ENCODE assay signal across 16 cellular contexts in the genomic region with DNA sequence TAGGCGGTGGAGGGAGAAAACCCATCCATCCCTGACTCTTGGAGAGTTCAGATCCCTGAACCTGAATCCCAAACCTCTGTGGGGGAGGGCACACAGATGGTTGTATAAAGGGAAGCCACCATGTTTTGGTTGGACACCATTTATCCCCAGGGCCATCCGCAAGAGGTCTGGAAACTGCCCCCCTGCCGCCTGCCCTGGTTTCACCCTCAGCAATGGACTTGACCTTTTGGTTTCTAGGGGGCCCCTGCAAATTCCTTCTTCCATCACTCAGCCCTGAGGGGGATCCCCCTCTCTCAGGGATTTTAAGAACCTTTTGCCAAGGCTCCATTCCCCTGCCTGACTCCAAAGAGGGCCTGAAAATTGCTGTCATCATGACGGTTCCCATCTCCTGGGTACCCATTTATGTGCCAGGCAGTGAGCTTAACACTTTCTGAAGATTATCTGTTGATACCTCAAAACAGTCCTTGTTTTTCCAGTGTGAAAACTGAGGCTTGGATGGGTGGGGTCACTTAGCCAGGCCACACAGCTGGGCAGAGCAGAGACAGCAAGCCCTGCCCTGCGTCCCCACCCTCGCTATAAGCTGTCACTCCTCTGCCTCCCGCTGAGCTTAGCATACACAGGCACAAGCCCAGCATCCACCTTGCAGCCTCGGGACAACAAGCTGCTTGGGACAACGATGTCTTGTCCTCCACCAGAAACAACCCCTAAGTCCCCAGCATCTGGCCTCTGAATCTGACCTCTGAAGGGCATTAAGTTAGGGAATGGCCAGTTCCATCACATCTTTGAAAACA. TPM values are rescaled to one million over a fixed set of nuclear protein-coding genes. Genes with fewer than 3 reads are reported as not detected.
DNase-seq lines count a peak whose midpoint lies in the region; ATAC-seq and TF ChIP-seq lines count a peak whose summit lies in the region.
"Had no signal": no experiment of that assay in that cellular context is flagged by ENCODE, and none has a peak within 500 bp of the region (broad histone marks: within the 10 kb centered on the region; RNA-seq: fewer than 3 reads in every experiment).

No MANE protein-coding gene starts in this region.

- H3K9me3 Mint-ChIP-seq in WTC11, result no peaks in the 10 kb centered on the region

- H3K36me3 Mint-ChIP-seq in WTC11, result no peaks in the 10 kb centered on the region

- no peaks in the 10 kb centered on the region for H3K27me3 ChIP-seq in esophagus (ENCODE audit: control insufficient read depth in 1 of 2, insufficient read depth in 2 of 2, low read length in 2 of 2)
- H3K27me3 ChIP-seq in left ventricle myocardium inferior (ENCODE audit: low read depth), result no peaks in the 10 kb centered on the region

- POLR2A ChIA-PET in WTC11 (lab: Charles Lee), result no interaction called here

- no peaks in the 10 kb centered on the region for H3K27me3 Mint-ChIP-seq in WTC11 (ENCODE audit: low read depth)

- DNase-seq in NCI-H748 (lab: John Stamatoyannopoulos, UW; ENCODE audit: unreplicated experiment), result peak; percentile 47
- no peak for DNase-seq in NCI-H748 treated with DMSO at 0.1 percent for 48 hours (lab: John Stamatoyannopoulos, UW)
- peak; percentile 66 for DNase-seq in NCI-H146 (lab: John Stamatoyannopoulos, UW)
- DNase-seq in sciatic nerve (ENCODE audit: low spot score), result no peak
- no peak for DNase-seq in WTC11 (ENCODE audit: low spot score)
- DNase-seq in left ventricle myocardium inferior, result no peak
- DNase-seq: C1 segment of cervical spinal cord, DMS 273 treated with DMSO at 0.1 percent for 48 hours, NCI-H1694 treated with DMSO at 0.1 percent for 48 hours had no signal

- H3K4me3 ChIP-seq in esophagus (ENCODE audit: low read depth in 1 of 2, low read length in 2 of 2) (no peak overlapping the region), left ventricle myocardium inferior (no peak overlapping the region)

- TF ChIP-seq CTCF in WTC11 (IDR thresholded peaks at IDR 0.05), result no peak
- TF ChIP-seq CTCF in left ventricle myocardium inferior (IDR thresholded peaks at IDR 0.05; ENCODE audit: borderline replicate concordance), result no peak

- WGBS in esophagus, 2 donors, result 66 to 69% methylated on average over 9 of the region's 9 CpGs

- intact Hi-C loops in sciatic nerve (cut with DNase I), result no loop called here
- intact Hi-C loops in left ventricle myocardium inferior (cut with micrococcal nuclease), result no loop called here

- H3K4me1 Mint-ChIP-seq in WTC11, result 0 out of 2 replicates have a peak, but pooled peaks cover 3% of the 10 kb centered on the region

- ATAC-seq in sciatic nerve (peak; percentile 17), GM19035 (IDR thresholded peaks at IDR 0.05; ENCODE audit: unreplicated experiment) (no peak), WTC11 (no peak)

- H3K4me1 ChIP-seq in esophagus (ENCODE audit: control insufficient read depth in 2 of 2, insufficient read depth in 2 of 2, low read length in 1 of 2) (peaks cover 9 to 18% of the 10 kb centered on the region in 2 donors), left ventricle myocardium inferior (peaks cover 8% of the 10 kb centered on the region)

- H3K27ac ChIP-seq in esophagus (ENCODE audit: low read depth in 2 of 2, low read length in 1 of 2) (peak overlapping the region; percentile 66 to 68), left ventricle myocardium inferior (replicated peaks) (no peak overlapping the region)

- H3K36me3 ChIP-seq in esophagus (ENCODE audit: control insufficient read depth in 2 of 2, insufficient read depth in 2 of 2, low read length in 1 of 2), result peaks cover 0 to 3% of the 10 kb centered on the region in 2 donors
- H3K36me3 ChIP-seq in left ventricle myocardium inferior, result no peaks in the 10 kb centered on the region

- no peak overlapping the region for H3K4me3 Mint-ChIP-seq in WTC11

- no peak overlapping the region for H3K27ac Mint-ChIP-seq in WTC11

- CTCF ChIA-PET in WTC11 (lab: Charles Lee), result interaction anchor here (1.0 to 2.3 kb wide), 5 partner anchors 10 to 109 kb away, joined by 3 to 11 read pairs (median 3); no protein-coding TSS in a partner anchor

- H3K9me3 ChIP-seq in esophagus (ENCODE audit: control insufficient read depth in 2 of 2, insufficient read depth in 1 of 2, low read depth in 1 of 2, low read length in 1 of 2), result no peaks in the 10 kb centered on the region
- no peaks in the 10 kb centered on the region for H3K9me3 ChIP-seq in left ventricle myocardium inferior (replicated peaks)

TF ChIP-seq in WTC11, 78 proteins besides CTCF, POLR2A, EP300 and RAD21:
- TF ChIP-seq CDX4 (CRISPR knock-in tag; IDR thresholded peaks at IDR 0.05; ENCODE audit: borderline replicate concordance) (no peak), ATF1 (CRISPR knock-in tag; IDR thresholded peaks at IDR 0.05) (no peak), HMGXB4 (CRISPR knock-in tag; IDR thresholded peaks at IDR 0.05) (no peak), TEAD1 (CRISPR knock-in tag; IDR thresholded peaks at IDR 0.05) (no peak), ZNF416 (CRISPR knock-in tag; IDR thresholded peaks at IDR 0.05) (no peak)
- TF ChIP-seq, protein P1, sequence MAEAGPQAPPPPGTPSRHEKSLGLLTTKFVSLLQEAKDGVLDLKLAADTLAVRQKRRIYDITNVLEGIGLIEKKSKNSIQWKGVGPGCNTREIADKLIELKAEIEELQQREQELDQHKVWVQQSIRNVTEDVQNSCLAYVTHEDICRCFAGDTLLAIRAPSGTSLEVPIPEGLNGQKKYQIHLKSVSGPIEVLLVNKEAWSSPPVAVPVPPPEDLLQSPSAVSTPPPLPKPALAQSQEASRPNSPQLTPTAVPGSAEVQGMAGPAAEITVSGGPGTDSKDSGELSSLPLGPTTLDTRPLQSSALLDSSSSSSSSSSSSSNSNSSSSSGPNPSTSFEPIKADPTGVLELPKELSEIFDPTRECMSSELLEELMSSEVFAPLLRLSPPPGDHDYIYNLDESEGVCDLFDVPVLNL (CRISPR knock-in tag; IDR thresholded peaks at IDR 0.05; ENCODE audit: borderline replicate concordance, low read depth), result no peak

RNA-seq across cellular contexts. Expression of gene CRYBB3, which starts 33.2 kb away (rescaled TPM):
- 1 to 10 TPM in 1 of 2 donors, under 1 TPM in 1; 0.33 to 1.1 TPM for polyA plus RNA-seq in esophagus
- total RNA-seq in sciatic nerve (not detected), WTC11 (2021) (0.44 to 0.48 TPM in 2 of 3 replicates, not detected in the other), left ventricle myocardium inferior (not detected)
- total RNA-seq: A172, Daoy, HT1080, NCI-H460, RPMI7951 had no signal

RNA-seq across cellular contexts. Expression of gene CRYBB2, which starts 53.0 kb away (rescaled TPM):
- under 1 TPM; 0.18 to 0.49 TPM for polyA plus RNA-seq in esophagus
- total RNA-seq in sciatic nerve (not detected), WTC11 (2021) (0.28 TPM in 1 of 3 replicates, not detected in the others), left ventricle myocardium inferior (not detected)
- total RNA-seq: A172, Daoy, HT1080, NCI-H460, RPMI7951 had no signal

Comparison
In these comparisons a context has a peak if more than half of its experiments do, and no peak if none do; other contexts are left out.
1. DNase-seq: peak in NCI-H748 (single experiment) and NCI-H146 (single experiment); none in NCI-H748 treated with DMSO at 0.1 percent for 48 hours (single experiment), sciatic nerve (single experiment), WTC11 (single experiment) and left ventricle myocardium inferior (single experiment).